Comparison of ENCODE assay signal across 16 cellular contexts in the genomic region with DNA sequence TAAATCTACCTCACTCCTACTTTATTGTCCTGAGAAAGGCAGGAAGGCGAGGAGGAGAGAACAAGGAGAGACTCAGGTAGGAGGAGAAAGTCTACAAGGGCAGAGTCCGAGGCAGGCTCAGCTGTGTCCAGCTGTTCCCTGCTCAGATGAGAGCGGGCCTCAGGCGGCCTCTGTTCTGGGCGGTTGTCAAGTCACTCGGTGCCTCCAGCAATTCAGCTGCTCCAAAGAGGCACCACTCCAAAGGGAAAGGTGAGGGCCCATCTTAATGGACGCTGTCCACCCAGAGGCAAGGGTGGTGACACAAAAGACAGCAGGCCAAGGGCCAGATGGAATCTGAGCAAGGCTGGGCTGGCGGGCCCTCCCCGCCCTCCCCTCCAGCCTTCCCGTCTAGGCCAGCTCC.
A peak's percentile ranks its signal among the peaks of the same experiment; 100 is the strongest.
DNase-seq lines count a peak whose midpoint lies in the region; ATAC-seq and TF ChIP-seq lines count a peak whose summit lies in the region.
"Had no signal": no experiment of that assay in that cellular context is flagged by ENCODE, and none has a peak within 500 bp of the region (broad histone marks: within the 10 kb centered on the region; RNA-seq: fewer than 3 reads in every experiment).

No MANE protein-coding gene starts in this region.

- no peak for TF ChIP-seq CTCF in osteocyte (IDR thresholded peaks at IDR 0.05)
- TF ChIP-seq CTCF in upper lobe of left lung (IDR thresholded peaks at IDR 0.05): no peak

- H3K27ac ChIP-seq in upper lobe of left lung: peak overlapping the region in 3 of 4 donors; percentile 61 to 71 (median 69)
- no peak overlapping the region for H3K27ac ChIP-seq in substantia nigra (ENCODE audit: low read depth, low read length, poor library complexity, severe bottlenecking)

- H3K9me3 Mint-ChIP-seq in osteocyte (ENCODE audit: unreplicated experiment): no peaks in the 10 kb centered on the region
- H3K9me3 Mint-ChIP-seq: CD8-positive, alpha-beta T cell; GM23338; IgD-negative memory B cell had no signal

- TF ChIP-seq EP300 in upper lobe of left lung (IDR thresholded peaks at IDR 0.05): no peak

- peaks cover 2% of the 10 kb centered on the region for H3K27me3 Mint-ChIP-seq in osteocyte (ENCODE audit: unreplicated experiment)
- H3K27me3 Mint-ChIP-seq: IgD-negative memory B cell had no signal

- DNase-seq in left ventricle myocardium superior (no peak), Right ventricle myocardium inferior (ENCODE audit: missing footprints) (no peak), left colon (no peak), osteocyte (ENCODE audit: extremely low spot score, unreplicated experiment) (peak; percentile 73), upper lobe of left lung (peak in 1 of 2 donors; percentile 58), substantia nigra (lab: John Stamatoyannopoulos, UW) (no peak), OCI-M1 (lab: John Stamatoyannopoulos, UW) (no peak)
- DNase-seq: 8988T; Calu3; CD8-positive, alpha-beta T cell; DMS79 treated with DMSO at 0.1 percent for 48 hours; HCEC 1CT had no signal

- H3K36me3 ChIP-seq in upper lobe of left lung: no peaks in the 10 kb centered on the region
- H3K36me3 ChIP-seq: BLaER1 treated with 17β-estradiol and CSF1 and Interleukin-3, amounts not matched to agents 10 nM and 100 nM had no signal

- H3K36me3 Mint-ChIP-seq in osteocyte (ENCODE audit: unreplicated experiment): no peaks in the 10 kb centered on the region
- H3K36me3 Mint-ChIP-seq: CD8-positive, alpha-beta T cell; IgD-negative memory B cell had no signal

- ATAC-seq in left ventricle myocardium superior (peak; percentile 23), Right ventricle myocardium inferior (no peak), left colon (peak; percentile 72), upper lobe of left lung (ENCODE audit: low FRiP score in 2 of 2) (no peak), HG03135 (IDR thresholded peaks at IDR 0.05; ENCODE audit: unreplicated experiment) (no peak)
- ATAC-seq: CD8-positive, alpha-beta T cell; GM23338 had no signal

- H3K4me3 ChIP-seq in upper lobe of left lung: no peak overlapping the region
- H3K4me3 ChIP-seq: BLaER1 treated with 17β-estradiol and CSF1 and Interleukin-3, amounts not matched to agents 10 nM and 100 nM; GM23338 had no signal

- no peak overlapping the region for H3K27ac Mint-ChIP-seq in osteocyte (ENCODE audit: unreplicated experiment)
- H3K27ac Mint-ChIP-seq: CD8-positive, alpha-beta T cell; GM23338; IgD-negative memory B cell had no signal

- no peak overlapping the region for H3K4me3 Mint-ChIP-seq in osteocyte (ENCODE audit: unreplicated experiment)
- H3K4me3 Mint-ChIP-seq: CD8-positive, alpha-beta T cell; GM23338; IgD-negative memory B cell had no signal

- WGBS in upper lobe of left lung, 2 donors: 82 to 88% methylated on average over 6 to 10 of the region's 10 CpGs

- peaks cover 5% of the 10 kb centered on the region for H3K4me1 Mint-ChIP-seq in osteocyte (ENCODE audit: unreplicated experiment)
- H3K4me1 Mint-ChIP-seq: GM23338 had no signal

- TF ChIP-seq POLR2A in upper lobe of left lung (IDR thresholded peaks at IDR 0.05): no peak

- H3K4me1 ChIP-seq in upper lobe of left lung: peaks cover 25 to 38% (median 27%) of the 10 kb centered on the region in 4 donors

- intact Hi-C loops in left ventricle myocardium superior (cut with micrococcal nuclease): no loop called here
- intact Hi-C loops in Right ventricle myocardium inferior (cut with DNase I): no loop called here
- intact Hi-C loops in left colon (cut with DNase I, micrococcal nuclease): no loop called here

- no peaks in the 10 kb centered on the region for H3K9me3 ChIP-seq in upper lobe of left lung

- no peaks in the 10 kb centered on the region for H3K27me3 ChIP-seq in upper lobe of left lung
- H3K27me3 ChIP-seq: BLaER1 treated with 17β-estradiol and CSF1 and Interleukin-3, amounts not matched to agents 10 nM and 100 nM had no signal

Comparison
In these comparisons a context has a peak if more than half of its experiments do, and no peak if none do; other contexts are left out.
1. ATAC-seq: peak in left ventricle myocardium superior (single experiment) and left colon (single experiment); none in Right ventricle myocardium inferior (single experiment), upper lobe of left lung (0 of 2) and HG03135 (single experiment).